In genomic region chr2:30335981-30336538, GRCh38 we compare ENCODE assay signal across 14 cellular contexts.
DNase-seq lines count a peak whose midpoint lies in the region; ATAC-seq and TF ChIP-seq lines count a peak whose summit lies in the region.
"Had no signal": no experiment of that assay in that cellular context is flagged by ENCODE, and none has a peak within 500 bp of the region (broad histone marks: within the 10 kb centered on the region; RNA-seq: fewer than 3 reads in every experiment).

No MANE protein-coding gene starts in this region.

- H3K36me3 ChIP-seq in BLaER1 (no peaks in the 10 kb centered on the region), DND-41 (ENCODE audit: insufficient read depth, low read length) (no peaks in the 10 kb centered on the region), thyroid gland (no peaks in the 10 kb centered on the region), PC-9 (ENCODE audit: low read depth) (no peaks in the 10 kb centered on the region), testis (ENCODE audit: low read depth, missing control alignments) (no peaks in the 10 kb centered on the region)
- H3K36me3 ChIP-seq: esophagus squamous epithelium had no signal

- no peaks in the 10 kb centered on the region for H3K9me3 Mint-ChIP-seq in T-helper 1 cell treated with Interleukin-12 subunit alpha and Interleukin-12 subunit beta and Interleukin-4 antibody, amounts not matched to agents 30 μg/mL and 1 μg/mL, for 36 hours

- CTCF ChIA-PET in PC-9 (lab: Charles Lee) = interaction anchor here (1.2 kb wide), 1 partner anchor 11 kb away, joined by 4 read pairs; no protein-coding TSS in a partner anchor

- peaks cover 72% of the 10 kb centered on the region for H3K4me1 Mint-ChIP-seq in T-helper 1 cell treated with Interleukin-12 subunit alpha and Interleukin-12 subunit beta and Interleukin-4 antibody, amounts not matched to agents 30 μg/mL and 1 μg/mL, for 36 hours (ENCODE audit: low read depth)

- H3K36me3 Mint-ChIP-seq in T-helper 1 cell treated with Interleukin-12 subunit alpha and Interleukin-12 subunit beta and Interleukin-4 antibody, amounts not matched to agents 30 μg/mL and 1 μg/mL, for 36 hours (ENCODE audit: low read depth) = peaks cover 4% of the 10 kb centered on the region

- H3K27me3 ChIP-seq in BLaER1 (no peaks in the 10 kb centered on the region), DND-41 (ENCODE audit: insufficient read depth, low read length, poor library complexity) (no peaks in the 10 kb centered on the region), thyroid gland (no peaks in the 10 kb centered on the region), PC-9 (ENCODE audit: insufficient read depth, low read depth) (no peaks in the 10 kb centered on the region), testis (no peaks in the 10 kb centered on the region)
- H3K27me3 ChIP-seq: esophagus squamous epithelium had no signal

- H3K4me3 Mint-ChIP-seq in T-helper 1 cell treated with Interleukin-12 subunit alpha and Interleukin-12 subunit beta and Interleukin-4 antibody, amounts not matched to agents 30 μg/mL and 1 μg/mL, for 36 hours = peak overlapping the region; percentile 76

- H3K27ac ChIP-seq in BLaER1 (peak overlapping the region; percentile 69), DND-41 (ENCODE audit: low read length) (peak overlapping the region; percentile 93), thyroid gland (no peak overlapping the region), PC-9 (no peak overlapping the region), testis (no peak overlapping the region)
- H3K27ac ChIP-seq: psoas muscle had no signal

- peak overlapping the region; percentile 81 for H3K4me2 ChIP-seq in BLaER1
- H3K4me2 ChIP-seq in DND-41 (ENCODE audit: insufficient read depth, low read length) = no peak overlapping the region
- no peak overlapping the region for H3K4me2 ChIP-seq in PC-9

- peak overlapping the region; percentile 98 for H3K27ac Mint-ChIP-seq in T-helper 1 cell treated with Interleukin-12 subunit alpha and Interleukin-12 subunit beta and Interleukin-4 antibody, amounts not matched to agents 30 μg/mL and 1 μg/mL, for 36 hours

- no peaks in the 10 kb centered on the region for H4K20me1 ChIP-seq in BLaER1
- no peaks in the 10 kb centered on the region for H4K20me1 ChIP-seq in DND-41 (ENCODE audit: insufficient read depth, low read length)
- H4K20me1 ChIP-seq in PC-9 (ENCODE audit: insufficient read depth) = no peaks in the 10 kb centered on the region

- DNase-seq in DND-41 = peak; percentile 16
- DNase-seq in germinal center (ENCODE audit: low spot score) = peak; percentile 35
- DNase-seq in thyroid gland = no peak
- DNase-seq in PC-9 = no peak
- DNase-seq in testis = no peak
- DNase-seq: activated CD4-positive, CD25-positive, alpha-beta regulatory T cell; esophagus squamous epithelium; KBM-7; midbrain; NCI-H2029 treated with DMSO at 0.1 percent for 48 hours; psoas muscle had no signal

- TF ChIP-seq CTCF in DND-41 (IDR thresholded peaks at IDR 0.05; ENCODE audit: borderline replicate concordance, extremely low read depth, low read length, poor library complexity, severe bottlenecking) (peak; percentile 22), thyroid gland (IDR thresholded peaks at IDR 0.05) (no peak), PC-9 (conservative IDR thresholded peaks at IDR 0.05) (no peak), testis (IDR thresholded peaks at IDR 0.05) (no peak)

- 55 to 68% methylated on average over 2 of the region's 2 CpGs for WGBS in thyroid gland, 2 donors
- 54 to 63% methylated on average over 2 of the region's 2 CpGs for WGBS in testis, 2 donors

- H2AFZ ChIP-seq in DND-41 (ENCODE audit: low read depth, low read length) = no peak overlapping the region
- H2AFZ ChIP-seq in PC-9 = no peak overlapping the region

- H3K4me3 ChIP-seq in BLaER1 = no peak overlapping the region
- H3K4me3 ChIP-seq in DND-41 (ENCODE audit: low read depth in 1 of 2, low read length in 2 of 2) = no peak overlapping the region
- no peak overlapping the region for H3K4me3 ChIP-seq in thyroid gland (replicated peaks in 1 of 3)
- H3K4me3 ChIP-seq in PC-9 = no peak overlapping the region
- no peak overlapping the region for H3K4me3 ChIP-seq in testis
- H3K4me3 ChIP-seq: esophagus squamous epithelium, psoas muscle had no signal

- H3K4me1 ChIP-seq in BLaER1 (peaks cover 67% of the 10 kb centered on the region), DND-41 (ENCODE audit: insufficient read depth, low read length) (peaks cover 40% of the 10 kb centered on the region), thyroid gland (peaks cover 0 to 16% of the 10 kb centered on the region in 2 donors), PC-9 (replicated peaks; ENCODE audit: insufficient read depth) (no peaks in the 10 kb centered on the region), testis (peaks cover 5% of the 10 kb centered on the region)
- H3K4me1 ChIP-seq: psoas muscle had no signal

- H3K9me2 ChIP-seq in PC-9 (ENCODE audit: insufficient read depth) = no peaks in the 10 kb centered on the region

- TF ChIP-seq POLR2A in thyroid gland (IDR thresholded peaks at IDR 0.05) (no peak), testis (IDR thresholded peaks at IDR 0.05) (no peak)

- H3K79me2 ChIP-seq in DND-41 (ENCODE audit: insufficient read depth, low read length) (no peaks in the 10 kb centered on the region), PC-9 (ENCODE audit: low read depth) (no peaks in the 10 kb centered on the region)

- ATAC-seq in DND-41 (ENCODE audit: insufficient read depth, low read depth) = no peak
- ATAC-seq in HG03108 (IDR thresholded peaks at IDR 0.05; ENCODE audit: unreplicated experiment) = no peak
- ATAC-seq: psoas muscle had no signal

- BruUV-seq in PC-9 (replicated peaks; lab: Mats Ljungman, UMichigan) = no TSS peak

- H3K27me3 Mint-ChIP-seq in T-helper 1 cell treated with Interleukin-12 subunit alpha and Interleukin-12 subunit beta and Interleukin-4 antibody, amounts not matched to agents 30 μg/mL and 1 μg/mL, for 36 hours (ENCODE audit: low read depth) = no peaks in the 10 kb centered on the region

- H3K9ac ChIP-seq in BLaER1 (no peak overlapping the region), DND-41 (ENCODE audit: low read depth, low read length) (no peak overlapping the region)

- H3F3A ChIP-seq in PC-9 (ENCODE audit: insufficient read depth, low read depth) = peaks cover 3% of the 10 kb centered on the region; the same call in 1 of the 2 replicates

- intact Hi-C loops in thyroid gland (cut with DNase I) = no loop called here
- intact Hi-C loops in PC-9 (cut with micrococcal nuclease; ENCODE audit: unreplicated experiment) = no loop called here
- intact Hi-C loops in testis (cut with DNase I; ENCODE audit: low total_unique reads) = no loop called here

- POLR2A ChIA-PET in PC-9 (lab: Charles Lee; ENCODE audit: unreplicated experiment) = no interaction called here

- H3K9me3 ChIP-seq in BLaER1 (no peaks in the 10 kb centered on the region), DND-41 (ENCODE audit: insufficient read depth, low read length, severe bottlenecking) (no peaks in the 10 kb centered on the region), thyroid gland (no peaks in the 10 kb centered on the region), PC-9 (ENCODE audit: insufficient read depth, low read depth) (no peaks in the 10 kb centered on the region), testis (no peaks in the 10 kb centered on the region)
- H3K9me3 ChIP-seq: esophagus squamous epithelium, psoas muscle had no signal

Comparison
In these comparisons a context has a peak if more than half of its experiments do, and no peak if none do; other contexts are left out.
1. H3K27ac ChIP-seq: peak in BLaER1 (single experiment) and DND-41 (single experiment); none in thyroid gland (0 of 3), PC-9 (single experiment) and testis (0 of 2).
2. DNase-seq: peak in DND-41 (single experiment) and germinal center (single experiment); none in thyroid gland (0 of 2), PC-9 (0 of 2) and testis (single experiment).